ENCODE assay signal across 1 cellular context in the genomic region with DNA sequence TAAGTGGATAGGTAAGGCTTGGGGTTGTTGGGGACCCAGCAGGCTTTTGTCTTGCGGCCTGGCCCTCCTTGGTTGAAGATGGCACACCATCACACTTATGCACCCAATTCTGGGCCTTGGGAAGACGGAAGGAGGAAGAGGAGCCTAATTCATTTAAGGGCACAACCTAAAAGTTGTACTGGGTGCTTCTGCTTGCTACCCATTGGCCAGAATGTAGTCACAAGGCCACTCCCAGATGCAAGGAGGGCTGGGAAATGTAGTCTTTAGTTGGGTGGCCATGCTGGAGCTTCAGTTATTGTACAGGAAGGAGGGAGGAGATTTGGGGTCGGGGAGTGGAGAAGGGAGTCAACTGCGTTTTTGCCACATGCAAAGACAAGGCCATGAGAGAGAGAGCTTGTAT.
TF ChIP-seq lines count a peak whose summit lies in the region.

No MANE protein-coding gene starts in this region.

TF ChIP-seq in WTC11, 78 proteins besides CTCF, POLR2A, EP300 and RAD21 (continued from another document):
- TF ChIP-seq, protein P1, sequence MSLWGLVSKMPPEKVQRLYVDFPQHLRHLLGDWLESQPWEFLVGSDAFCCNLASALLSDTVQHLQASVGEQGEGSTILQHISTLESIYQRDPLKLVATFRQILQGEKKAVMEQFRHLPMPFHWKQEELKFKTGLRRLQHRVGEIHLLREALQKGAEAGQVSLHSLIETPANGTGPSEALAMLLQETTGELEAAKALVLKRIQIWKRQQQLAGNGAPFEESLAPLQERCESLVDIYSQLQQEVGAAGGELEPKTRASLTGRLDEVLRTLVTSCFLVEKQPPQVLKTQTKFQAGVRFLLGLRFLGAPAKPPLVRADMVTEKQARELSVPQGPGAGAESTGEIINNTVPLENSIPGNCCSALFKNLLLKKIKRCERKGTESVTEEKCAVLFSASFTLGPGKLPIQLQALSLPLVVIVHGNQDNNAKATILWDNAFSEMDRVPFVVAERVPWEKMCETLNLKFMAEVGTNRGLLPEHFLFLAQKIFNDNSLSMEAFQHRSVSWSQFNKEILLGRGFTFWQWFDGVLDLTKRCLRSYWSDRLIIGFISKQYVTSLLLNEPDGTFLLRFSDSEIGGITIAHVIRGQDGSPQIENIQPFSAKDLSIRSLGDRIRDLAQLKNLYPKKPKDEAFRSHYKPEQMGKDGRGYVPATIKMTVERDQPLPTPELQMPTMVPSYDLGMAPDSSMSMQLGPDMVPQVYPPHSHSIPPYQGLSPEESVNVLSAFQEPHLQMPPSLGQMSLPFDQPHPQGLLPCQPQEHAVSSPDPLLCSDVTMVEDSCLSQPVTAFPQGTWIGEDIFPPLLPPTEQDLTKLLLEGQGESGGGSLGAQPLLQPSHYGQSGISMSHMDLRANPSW (CRISPR knock-in tag; conservative IDR thresholded peaks at IDR 0.05; ENCODE audit: low read depth), result no peak
- TF ChIP-seq, protein P2, sequence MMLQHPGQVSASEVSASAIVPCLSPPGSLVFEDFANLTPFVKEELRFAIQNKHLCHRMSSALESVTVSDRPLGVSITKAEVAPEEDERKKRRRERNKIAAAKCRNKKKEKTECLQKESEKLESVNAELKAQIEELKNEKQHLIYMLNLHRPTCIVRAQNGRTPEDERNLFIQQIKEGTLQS (CRISPR knock-in tag; conservative IDR thresholded peaks at IDR 0.05), result no peak
- no peak for TF ChIP-seq CREB1 (CRISPR knock-in tag; IDR thresholded peaks at IDR 0.05)
- TF ChIP-seq, protein P3, sequence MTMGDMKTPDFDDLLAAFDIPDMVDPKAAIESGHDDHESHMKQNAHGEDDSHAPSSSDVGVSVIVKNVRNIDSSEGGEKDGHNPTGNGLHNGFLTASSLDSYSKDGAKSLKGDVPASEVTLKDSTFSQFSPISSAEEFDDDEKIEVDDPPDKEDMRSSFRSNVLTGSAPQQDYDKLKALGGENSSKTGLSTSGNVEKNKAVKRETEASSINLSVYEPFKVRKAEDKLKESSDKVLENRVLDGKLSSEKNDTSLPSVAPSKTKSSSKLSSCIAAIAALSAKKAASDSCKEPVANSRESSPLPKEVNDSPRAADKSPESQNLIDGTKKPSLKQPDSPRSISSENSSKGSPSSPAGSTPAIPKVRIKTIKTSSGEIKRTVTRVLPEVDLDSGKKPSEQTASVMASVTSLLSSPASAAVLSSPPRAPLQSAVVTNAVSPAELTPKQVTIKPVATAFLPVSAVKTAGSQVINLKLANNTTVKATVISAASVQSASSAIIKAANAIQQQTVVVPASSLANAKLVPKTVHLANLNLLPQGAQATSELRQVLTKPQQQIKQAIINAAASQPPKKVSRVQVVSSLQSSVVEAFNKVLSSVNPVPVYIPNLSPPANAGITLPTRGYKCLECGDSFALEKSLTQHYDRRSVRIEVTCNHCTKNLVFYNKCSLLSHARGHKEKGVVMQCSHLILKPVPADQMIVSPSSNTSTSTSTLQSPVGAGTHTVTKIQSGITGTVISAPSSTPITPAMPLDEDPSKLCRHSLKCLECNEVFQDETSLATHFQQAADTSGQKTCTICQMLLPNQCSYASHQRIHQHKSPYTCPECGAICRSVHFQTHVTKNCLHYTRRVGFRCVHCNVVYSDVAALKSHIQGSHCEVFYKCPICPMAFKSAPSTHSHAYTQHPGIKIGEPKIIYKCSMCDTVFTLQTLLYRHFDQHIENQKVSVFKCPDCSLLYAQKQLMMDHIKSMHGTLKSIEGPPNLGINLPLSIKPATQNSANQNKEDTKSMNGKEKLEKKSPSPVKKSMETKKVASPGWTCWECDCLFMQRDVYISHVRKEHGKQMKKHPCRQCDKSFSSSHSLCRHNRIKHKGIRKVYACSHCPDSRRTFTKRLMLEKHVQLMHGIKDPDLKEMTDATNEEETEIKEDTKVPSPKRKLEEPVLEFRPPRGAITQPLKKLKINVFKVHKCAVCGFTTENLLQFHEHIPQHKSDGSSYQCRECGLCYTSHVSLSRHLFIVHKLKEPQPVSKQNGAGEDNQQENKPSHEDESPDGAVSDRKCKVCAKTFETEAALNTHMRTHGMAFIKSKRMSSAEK (CRISPR knock-in tag; IDR thresholded peaks at IDR 0.05; ENCODE audit: borderline replicate concordance), result no peak
- TF ChIP-seq, protein P4, sequence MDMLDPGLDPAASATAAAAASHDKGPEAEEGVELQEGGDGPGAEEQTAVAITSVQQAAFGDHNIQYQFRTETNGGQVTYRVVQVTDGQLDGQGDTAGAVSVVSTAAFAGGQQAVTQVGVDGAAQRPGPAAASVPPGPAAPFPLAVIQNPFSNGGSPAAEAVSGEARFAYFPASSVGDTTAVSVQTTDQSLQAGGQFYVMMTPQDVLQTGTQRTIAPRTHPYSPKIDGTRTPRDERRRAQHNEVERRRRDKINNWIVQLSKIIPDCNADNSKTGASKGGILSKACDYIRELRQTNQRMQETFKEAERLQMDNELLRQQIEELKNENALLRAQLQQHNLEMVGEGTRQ (CRISPR knock-in tag; IDR thresholded peaks at IDR 0.05), result peak; percentile 91
- TF ChIP-seq FOXJ3 (CRISPR knock-in tag; IDR thresholded peaks at IDR 0.05; ENCODE audit: borderline replicate concordance), result no peak
- TF ChIP-seq CREM (CRISPR knock-in tag; IDR thresholded peaks at IDR 0.05), result no peak
- no peak for TF ChIP-seq KAT7 (CRISPR knock-in tag; IDR thresholded peaks at IDR 0.05; ENCODE audit: borderline replicate concordance)
- TF ChIP-seq ZNF138 (CRISPR knock-in tag; conservative IDR thresholded peaks at IDR 0.05), result no peak
- no peak for TF ChIP-seq GTF2I (CRISPR knock-in tag; conservative IDR thresholded peaks at IDR 0.05)
- TF ChIP-seq ZNF396 (CRISPR knock-in tag; IDR thresholded peaks at IDR 0.05; ENCODE audit: borderline replicate concordance), result no peak
- TF ChIP-seq, protein P5, sequence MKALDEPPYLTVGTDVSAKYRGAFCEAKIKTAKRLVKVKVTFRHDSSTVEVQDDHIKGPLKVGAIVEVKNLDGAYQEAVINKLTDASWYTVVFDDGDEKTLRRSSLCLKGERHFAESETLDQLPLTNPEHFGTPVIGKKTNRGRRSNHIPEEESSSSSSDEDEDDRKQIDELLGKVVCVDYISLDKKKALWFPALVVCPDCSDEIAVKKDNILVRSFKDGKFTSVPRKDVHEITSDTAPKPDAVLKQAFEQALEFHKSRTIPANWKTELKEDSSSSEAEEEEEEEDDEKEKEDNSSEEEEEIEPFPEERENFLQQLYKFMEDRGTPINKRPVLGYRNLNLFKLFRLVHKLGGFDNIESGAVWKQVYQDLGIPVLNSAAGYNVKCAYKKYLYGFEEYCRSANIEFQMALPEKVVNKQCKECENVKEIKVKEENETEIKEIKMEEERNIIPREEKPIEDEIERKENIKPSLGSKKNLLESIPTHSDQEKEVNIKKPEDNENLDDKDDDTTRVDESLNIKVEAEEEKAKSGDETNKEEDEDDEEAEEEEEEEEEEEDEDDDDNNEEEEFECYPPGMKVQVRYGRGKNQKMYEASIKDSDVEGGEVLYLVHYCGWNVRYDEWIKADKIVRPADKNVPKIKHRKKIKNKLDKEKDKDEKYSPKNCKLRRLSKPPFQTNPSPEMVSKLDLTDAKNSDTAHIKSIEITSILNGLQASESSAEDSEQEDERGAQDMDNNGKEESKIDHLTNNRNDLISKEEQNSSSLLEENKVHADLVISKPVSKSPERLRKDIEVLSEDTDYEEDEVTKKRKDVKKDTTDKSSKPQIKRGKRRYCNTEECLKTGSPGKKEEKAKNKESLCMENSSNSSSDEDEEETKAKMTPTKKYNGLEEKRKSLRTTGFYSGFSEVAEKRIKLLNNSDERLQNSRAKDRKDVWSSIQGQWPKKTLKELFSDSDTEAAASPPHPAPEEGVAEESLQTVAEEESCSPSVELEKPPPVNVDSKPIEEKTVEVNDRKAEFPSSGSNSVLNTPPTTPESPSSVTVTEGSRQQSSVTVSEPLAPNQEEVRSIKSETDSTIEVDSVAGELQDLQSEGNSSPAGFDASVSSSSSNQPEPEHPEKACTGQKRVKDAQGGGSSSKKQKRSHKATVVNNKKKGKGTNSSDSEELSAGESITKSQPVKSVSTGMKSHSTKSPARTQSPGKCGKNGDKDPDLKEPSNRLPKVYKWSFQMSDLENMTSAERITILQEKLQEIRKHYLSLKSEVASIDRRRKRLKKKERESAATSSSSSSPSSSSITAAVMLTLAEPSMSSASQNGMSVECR (CRISPR knock-in tag; IDR thresholded peaks at IDR 0.05; ENCODE audit: borderline replicate concordance), result no peak
- no peak for TF ChIP-seq ZBTB21 (CRISPR knock-in tag; IDR thresholded peaks at IDR 0.05; ENCODE audit: borderline replicate concordance)
- TF ChIP-seq TP53 (CRISPR knock-in tag; IDR thresholded peaks at IDR 0.05), result no peak
- TF ChIP-seq GABPB1 (CRISPR knock-in tag; IDR thresholded peaks at IDR 0.05), result no peak
- no peak for TF ChIP-seq ZNF121 (CRISPR knock-in tag; IDR thresholded peaks at IDR 0.05)
